In the genomic region with DNA sequence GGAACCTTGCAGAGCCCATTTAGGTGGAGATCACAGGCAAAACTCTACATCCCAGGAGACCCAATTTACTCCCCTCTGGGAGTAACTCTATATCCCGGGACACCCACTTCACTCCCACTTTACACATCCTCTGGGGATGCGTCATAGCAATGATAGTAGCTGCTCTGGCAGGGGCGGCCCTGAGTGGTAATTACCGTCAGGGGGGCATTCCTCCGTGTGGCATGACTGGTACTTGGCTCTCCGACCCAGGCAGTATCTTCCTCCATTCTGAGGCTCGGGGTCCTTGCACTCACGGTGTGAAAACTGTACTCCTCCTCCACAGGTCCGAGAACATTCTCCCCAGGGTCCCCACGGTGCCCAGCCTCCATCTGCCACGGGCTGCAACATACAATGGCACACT, we compare ENCODE assay signal across 1 cellular context.
TF ChIP-seq lines count a peak whose summit lies in the region.

No MANE protein-coding gene starts in this region.

TF ChIP-seq in H1, 55 proteins besides CTCF, POLR2A, EP300 and RAD21:
- TF ChIP-seq RFX5 (IDR thresholded peaks at IDR 0.05; ENCODE audit: borderline replicate concordance, low read depth, low read length), result no peak
- no peak for TF ChIP-seq CHD1 (IDR thresholded peaks at IDR 0.05; ENCODE audit: low read depth, low read length)
